ENCODE assay signal across 8 cellular contexts in genomic region chr1:53878492-53879105, GRCh38. TPM values are rescaled to one million over a fixed set of nuclear protein-coding genes. Genes with fewer than 3 reads are reported as not detected.
DNase-seq lines count a peak whose midpoint lies in the region; ATAC-seq and TF ChIP-seq lines count a peak whose summit lies in the region.

No MANE protein-coding gene starts in this region.

- no peak overlapping the region for H3K27ac ChIP-seq in suprapubic skin

- H3K4me1 ChIP-seq in suprapubic skin, result no peaks in the 10 kb centered on the region

- 47% methylated on average over 5 of the region's 5 CpGs for WGBS in suprapubic skin

- H3K4me3 ChIP-seq in suprapubic skin, result no peak overlapping the region

- ATAC-seq in sciatic nerve, result no peak

- H3K27me3 ChIP-seq in suprapubic skin, result no peaks in the 10 kb centered on the region

- no peak for TF ChIP-seq EP300 in suprapubic skin (IDR thresholded peaks at IDR 0.05)

- TF ChIP-seq CTCF in suprapubic skin (IDR thresholded peaks at IDR 0.05), result peak; percentile 24 to 33

- H3K9me3 ChIP-seq in suprapubic skin, result no peaks in the 10 kb centered on the region

- peaks cover 62% of the 10 kb centered on the region for H3K36me3 ChIP-seq in suprapubic skin

- in situ Hi-C loops in KBM-7 (cut with MboI; ENCODE audit: low pct_unique_long_range_greater_than_20kb, low sequenced_read_pairs), result no loop called here

- intact Hi-C loops in sciatic nerve (cut with DNase I), result no loop called here

- DNase-seq in D341Med (ENCODE audit: low spot score) (peak; percentile 38), KBM-7 (peak; percentile 58), SHP77 (lab: John Stamatoyannopoulos, UW) (peak; percentile 44 to 50), fibroblast of the conjunctiva (ENCODE audit: low read depth) (peak; percentile 40), suprapubic skin (ENCODE audit: low spot score in 2 of 2) (no peak), hepatic stellate cell (ENCODE audit: low spot score) (no peak), sciatic nerve (ENCODE audit: low spot score) (no peak)
- DNase-seq in activated CD4-positive, alpha-beta T cell treated with anti-CD3 and anti-CD28 coated beads for 1 hour, result no peak

- no peak for TF ChIP-seq POLR2A in suprapubic skin (IDR thresholded peaks at IDR 0.05)

RNA-seq across cellular contexts. Expression of gene YIPF1, which starts 11.0 kb away (rescaled TPM):
- 10 to 100 TPM; 14.9 to 26.1 (median 23.5) TPM for total RNA-seq in suprapubic skin
- total RNA-seq in sciatic nerve, result 16.6 TPM

RNA-seq across cellular contexts. Expression of gene DIO1, which starts 15.4 kb away (rescaled TPM):
- total RNA-seq in suprapubic skin, result not detected
- not detected for total RNA-seq in sciatic nerve

RNA-seq across cellular contexts. Expression of gene NDC1, which starts 40.5 kb away (rescaled TPM):
- 10 to 100 TPM; 13.5 to 19.4 (median 15.1) TPM for total RNA-seq in suprapubic skin
- 8.0 TPM for total RNA-seq in sciatic nerve

Comparison
In these comparisons a context has a peak if more than half of its experiments do, and no peak if none do; other contexts are left out.
1. DNase-seq: peak in D341Med (single experiment), KBM-7 (single experiment), SHP77 (2 of 2) and fibroblast of the conjunctiva (single experiment); none in suprapubic skin (0 of 2), hepatic stellate cell (single experiment), sciatic nerve (single experiment) and activated CD4-positive, alpha-beta T cell treated with anti-CD3 and anti-CD28 coated beads for 1 hour (single experiment).